Comparison of ENCODE assay signal across 8 cellular contexts in the genomic region with DNA sequence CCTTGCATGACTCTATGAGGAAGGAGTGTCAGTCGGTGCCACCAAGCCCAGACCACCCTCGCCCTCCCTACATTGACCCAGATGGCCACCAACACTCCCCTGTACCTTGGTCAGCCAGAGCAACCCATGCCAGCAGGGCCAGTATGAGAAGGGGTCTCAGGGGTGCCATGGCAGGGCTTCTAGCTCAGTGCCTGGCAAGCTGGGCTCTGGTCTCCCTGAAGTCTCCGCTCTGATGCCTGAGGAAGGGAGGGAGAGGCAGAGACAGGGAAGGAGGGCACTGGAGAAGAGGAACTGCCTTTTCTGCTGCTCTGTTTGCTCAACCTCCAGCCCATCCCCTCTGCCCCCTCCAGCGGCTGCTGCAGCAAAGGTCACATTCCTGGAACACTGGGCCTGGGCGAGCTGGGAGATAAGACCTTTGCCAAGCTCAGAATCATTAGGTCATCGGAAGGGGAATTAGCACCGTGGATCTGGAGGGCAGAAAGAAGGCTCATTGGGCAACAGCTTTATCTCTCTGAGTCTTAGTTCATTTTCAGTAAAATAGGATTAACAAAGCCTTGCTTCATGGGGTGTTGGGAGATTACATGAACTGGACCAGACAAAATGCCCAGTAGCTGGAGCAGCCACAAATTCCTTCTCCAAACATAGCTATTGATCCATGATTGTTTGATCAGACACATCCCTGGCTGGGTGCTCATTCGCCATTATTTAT. TPM values are rescaled to one million over a fixed set of nuclear protein-coding genes. Genes with fewer than 3 reads are reported as not detected.
DNase-seq lines count a peak whose midpoint lies in the region; ATAC-seq and TF ChIP-seq lines count a peak whose summit lies in the region.

A gene with protein sequence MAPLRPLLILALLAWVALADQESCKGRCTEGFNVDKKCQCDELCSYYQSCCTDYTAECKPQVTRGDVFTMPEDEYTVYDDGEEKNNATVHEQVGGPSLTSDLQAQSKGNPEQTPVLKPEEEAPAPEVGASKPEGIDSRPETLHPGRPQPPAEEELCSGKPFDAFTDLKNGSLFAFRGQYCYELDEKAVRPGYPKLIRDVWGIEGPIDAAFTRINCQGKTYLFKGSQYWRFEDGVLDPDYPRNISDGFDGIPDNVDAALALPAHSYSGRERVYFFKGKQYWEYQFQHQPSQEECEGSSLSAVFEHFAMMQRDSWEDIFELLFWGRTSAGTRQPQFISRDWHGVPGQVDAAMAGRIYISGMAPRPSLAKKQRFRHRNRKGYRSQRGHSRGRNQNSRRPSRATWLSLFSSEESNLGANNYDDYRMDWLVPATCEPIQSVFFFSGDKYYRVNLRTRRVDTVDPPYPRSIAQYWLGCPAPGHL (minus strand): TSS at position 273 of the 709 bp plus-strand sequence. CDS start 104 bp downstream, at position 169.

- no peaks in the 10 kb centered on the region for H3K9me3 Mint-ChIP-seq in activated T-helper 17 cell treated with anti-CD3 and anti-CD28 coated beads, Interleukin-2, amount 50 U/mL, for 72 hours

- H3K4me2 ChIP-seq in BLaER1 = peak within 1 kb of the TSS; percentile 95
- no peak within 1 kb of the TSS for H3K4me2 ChIP-seq in PC-3 (ENCODE audit: low read length)

- peaks cover 32% of the 10 kb centered on the region for H3K4me1 ChIP-seq in BLaER1
- H3K4me1 ChIP-seq in right cardiac atrium (ENCODE audit: control insufficient read depth, insufficient read depth, low read length) = peaks cover 14% of the 10 kb centered on the region
- no peaks in the 10 kb centered on the region for H3K4me1 ChIP-seq in PC-3 (ENCODE audit: insufficient read depth, low read length)

- peaks cover 7% of the 10 kb centered on the region for H3K4me1 Mint-ChIP-seq in activated T-helper 17 cell treated with anti-CD3 and anti-CD28 coated beads, Interleukin-2, amount 50 U/mL, for 72 hours

- intact Hi-C loops in right cardiac atrium (cut with DNase I) = no loop called here
- intact Hi-C loops in PC-3 (cut with micrococcal nuclease) = no loop called here

- ATAC-seq in activated T-helper 17 cell treated with anti-CD3 and anti-CD28 coated beads, Interleukin-2, amount 50 U/mL, for 72 hours (replicated peaks) = no peak
- peak; percentile 28 to 72 for ATAC-seq in right cardiac atrium
- ATAC-seq in PC-3 = no peak; the same call in 1 of the 2 replicates

- POLR2A ChIA-PET in PC-3 (lab: Charles Lee; ENCODE audit: unreplicated experiment) = interaction anchor here (0.6 kb wide), 1 partner anchor 46 kb away, joined by 3 read pairs; no protein-coding TSS in a partner anchor

- BruUV-seq in PC-3 (replicated peaks; lab: Mats Ljungman, UMichigan) = no TSS peak

- H3K9me3 ChIP-seq in BLaER1 (no peaks in the 10 kb centered on the region), right cardiac atrium (ENCODE audit: control insufficient read depth, low read length) (no peaks in the 10 kb centered on the region), PC-3 (ENCODE audit: low read length) (no peaks in the 10 kb centered on the region)

- peaks cover 25% of the 10 kb centered on the region for H3K36me3 Mint-ChIP-seq in activated T-helper 17 cell treated with anti-CD3 and anti-CD28 coated beads, Interleukin-2, amount 50 U/mL, for 72 hours (ENCODE audit: low read depth)

- H3K27ac Mint-ChIP-seq in activated T-helper 17 cell treated with anti-CD3 and anti-CD28 coated beads, Interleukin-2, amount 50 U/mL, for 72 hours = peak within 1 kb of the TSS; percentile 97

- H3K4me3 Mint-ChIP-seq in activated T-helper 17 cell treated with anti-CD3 and anti-CD28 coated beads, Interleukin-2, amount 50 U/mL, for 72 hours = peak within 1 kb of the TSS; percentile 90

- peaks cover 38% of the 10 kb centered on the region for H4K20me1 ChIP-seq in BLaER1
- no peaks in the 10 kb centered on the region for H4K20me1 ChIP-seq in PC-3 (ENCODE audit: low read length)

- H3K27ac ChIP-seq in BLaER1 (no peak within 1 kb of the TSS), right cardiac atrium (ENCODE audit: low read length) (peak within 1 kb of the TSS; percentile 44), skin epidermis (peak within 1 kb of the TSS in 10 of 21 experiments; percentile 5 to 70 (median 30)), PC-3 (ENCODE audit: low read length) (no peak within 1 kb of the TSS)

- no peaks in the 10 kb centered on the region for H3F3A ChIP-seq in PC-3 (ENCODE audit: low read length, unreplicated experiment)

- in situ Hi-C loops in KBM-7 (cut with MboI; ENCODE audit: low pct_unique_long_range_greater_than_20kb, low sequenced_read_pairs) = no loop called here

- no peak for TF ChIP-seq CTCF in PC-3 (conservative IDR thresholded peaks at IDR 0.05; ENCODE audit: low read depth, low read length)

- no peaks in the 10 kb centered on the region for H3K27me3 Mint-ChIP-seq in activated T-helper 17 cell treated with anti-CD3 and anti-CD28 coated beads, Interleukin-2, amount 50 U/mL, for 72 hours

- WGBS in right cardiac atrium = 21% methylated on average over 8 of the region's 8 CpGs

- H3K9ac ChIP-seq in BLaER1 (no peak within 1 kb of the TSS), PC-3 (ENCODE audit: low read length) (no peak within 1 kb of the TSS)

- CTCF ChIA-PET in PC-3 (lab: Charles Lee) = interaction anchor here (0.6 kb wide), 1 partner anchor 25 kb away, joined by 3 read pairs; no protein-coding TSS in a partner anchor

- peak; percentile 49 for DNase-seq in KBM-7
- peak; percentile 70 to 78 (median 76) for DNase-seq in right cardiac atrium
- DNase-seq in NCI-H187 (lab: John Stamatoyannopoulos, UW) = no peak
- no peak for DNase-seq in NCI-H2107 treated with DMSO at 0.1 percent for 48 hours (lab: John Stamatoyannopoulos, UW; ENCODE audit: unreplicated experiment)
- DNase-seq in PC-3 = no peak

- H3K79me2 ChIP-seq in PC-3 (ENCODE audit: low read length) = no peaks in the 10 kb centered on the region

- H2AFZ ChIP-seq in PC-3 (ENCODE audit: low read length) = no peak within 1 kb of the TSS

- H3K27me3 ChIP-seq in BLaER1 = no peaks in the 10 kb centered on the region
- no peaks in the 10 kb centered on the region for H3K27me3 ChIP-seq in right cardiac atrium (ENCODE audit: control insufficient read depth, insufficient read depth)
- no peaks in the 10 kb centered on the region for H3K27me3 ChIP-seq in PC-3 (ENCODE audit: low read length)

- no peaks in the 10 kb centered on the region for H3K9me2 ChIP-seq in PC-3 (replicated peaks; ENCODE audit: low read length)

- H3K36me3 ChIP-seq in BLaER1 (peaks cover 15% of the 10 kb centered on the region; the same call in 1 of the 2 replicates), PC-3 (ENCODE audit: low read depth, low read length) (no peaks in the 10 kb centered on the region)

- H3K4me3 ChIP-seq in BLaER1 = peak within 1 kb of the TSS; percentile 77
- H3K4me3 ChIP-seq in right cardiac atrium (ENCODE audit: low read length) = peak within 1 kb of the TSS; percentile 56
- peak within 1 kb of the TSS in 6 of 7 experiments; percentile 43 to 55 (median 47) for H3K4me3 ChIP-seq in skin epidermis
- H3K4me3 ChIP-seq in PC-3 (ENCODE audit: low read length) = no peak within 1 kb of the TSS

RNA-seq across cellular contexts. Expression of the gene that starts here (rescaled TPM):
- under 1 TPM; 0.16 to 0.43 TPM for total RNA-seq in activated T-helper 17 cell treated with anti-CD3 and anti-CD28 coated beads, Interleukin-2, amount 50 U/mL, for 72 hours
- 10 to 100 TPM in 1 of 4 donors, 1 to 10 TPM in 3; 3.8 to 10.5 (median 4.1) TPM for total RNA-seq in right cardiac atrium
- polyA plus RNA-seq in right cardiac atrium = 3.8 TPM
- not detected in 2 replicates for total RNA-seq in PC-3 (2014; rRNA removed)

Comparison
In these comparisons a context has a peak if more than half of its experiments do, and no peak if none do; other contexts are left out.
1. DNase-seq: peak in KBM-7 (single experiment) and right cardiac atrium (3 of 3); none in NCI-H187 (0 of 2), NCI-H2107 treated with DMSO at 0.1 percent for 48 hours (single experiment) and PC-3 (single experiment).
2. ATAC-seq: peak in right cardiac atrium (2 of 2); none in activated T-helper 17 cell treated with anti-CD3 and anti-CD28 coated beads, Interleukin-2, amount 50 U/mL, for 72 hours (single experiment) and PC-3 (single experiment).